27 cellular contexts compared by ENCODE assay signal in the genomic region with DNA sequence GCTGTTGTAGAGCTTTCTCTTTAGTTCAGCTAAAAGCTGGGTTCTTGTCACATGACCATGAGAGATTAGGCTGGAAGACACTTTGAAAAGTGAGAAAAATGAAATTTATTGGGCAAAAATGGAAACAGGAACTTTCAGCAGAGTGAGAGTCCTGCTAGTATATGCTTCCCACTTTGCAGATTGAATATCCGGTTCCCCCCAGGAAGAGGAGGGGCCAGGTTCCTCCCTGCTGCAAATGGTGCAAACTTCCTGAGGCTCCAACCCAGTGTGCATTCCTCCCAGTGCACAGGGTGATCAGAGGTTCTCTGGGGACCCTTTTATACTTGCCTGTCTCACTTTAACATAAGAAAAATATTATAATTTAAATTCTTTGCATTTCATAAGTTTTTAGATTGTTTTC.
"Had no signal": no experiment of that assay in that cellular context is flagged by ENCODE, and none has a peak within 500 bp of the region (broad histone marks: within the 10 kb centered on the region; RNA-seq: fewer than 3 reads in every experiment).

No MANE protein-coding gene starts in this region.

- H3K36me3 ChIP-seq: esophagus squamous epithelium, lower lobe of right lung, ovary, upper lobe of left lung had no signal

- H3K4me1 ChIP-seq: esophagus squamous epithelium, heart right ventricle, left ventricle myocardium inferior, lower lobe of right lung, psoas muscle, spleen, tibial nerve, upper lobe of left lung had no signal

- DNase-seq: effector CD8-positive, alpha-beta T cell; endodermal cell; esophagus squamous epithelium; foreskin melanocyte; glutamatergic neuron; heart right ventricle; hippocampal formation; islet precursor cell; kidney glomerular epithelial cell; left colon; left ventricle myocardium inferior; lower lobe of right lung; naive thymus-derived CD8-positive, alpha-beta T cell; nephron progenitor cell; nucleus accumbens; ovary; posterior cingulate gyrus; psoas muscle; right cardiac atrium; spleen; stimulated activated CD4-positive, alpha-beta T cell treated with anti-CD3 and anti-CD28 coated beads, Interleukin-4, amount 100 ng/mL, for 4 hours; stimulated activated naive CD8-positive, alpha-beta T cell treated with anti-CD3 and anti-CD28 coated beads, Interleukin-15, Interleukin-2, amounts not matched to agents 100 U/mL and 50 U/mL, for 24 hours; upper lobe of left lung had no signal

- H3K4me3 ChIP-seq: esophagus squamous epithelium, heart right ventricle, left ventricle myocardium inferior, lower lobe of right lung, ovary, psoas muscle, skin epidermis, spleen, thoracic aorta, tibial nerve, upper lobe of left lung had no signal

- H3K27ac ChIP-seq: esophagus squamous epithelium, heart right ventricle, left ventricle myocardium inferior, lower lobe of right lung, ovary, psoas muscle, skin epidermis, spleen, thoracic aorta, tibial nerve, upper lobe of left lung had no signal

- ATAC-seq: heart right ventricle; left colon; lower lobe of right lung; naive thymus-derived CD8-positive, alpha-beta T cell; psoas muscle; right cardiac atrium; stimulated activated memory B cell treated with anti-CD40 and anti-IgM and Interleukin-4, amounts not matched to agents 10 μg/mL and 1 μg/mL and 100 μg/mL, for 72 hours; stimulated activated naive CD8-positive, alpha-beta T cell treated with anti-CD3 and anti-CD28 coated beads, Interleukin-15, Interleukin-2, amounts not matched to agents 100 U/mL and 50 U/mL, for 24 hours had no signal

- H3K27me3 ChIP-seq: esophagus squamous epithelium, heart right ventricle, ovary, tibial nerve, upper lobe of left lung had no signal
